ENCODE assay signal across 8 cellular contexts in genomic region chr19:17555480-17555928, GRCh38. TPM values are rescaled to one million over a fixed set of nuclear protein-coding genes. Genes with fewer than 3 reads are reported as not detected.
DNase-seq lines count a peak whose midpoint lies in the region; ATAC-seq and TF ChIP-seq lines count a peak whose summit lies in the region.

Gene COLGALT1, plus strand, starts transcription at chr19:17555649. Its CDS starts 65 bp downstream, at chr19:17555714.

- H2AFZ ChIP-seq in OCI-LY1 (ENCODE audit: low read length), result no peak within 1 kb of the TSS

- H3K9ac ChIP-seq in OCI-LY1 (ENCODE audit: low read length), result peak within 1 kb of the TSS; percentile 91

- H4K20me1 ChIP-seq in OCI-LY1 (ENCODE audit: insufficient read depth, low read length), result no peaks in the 10 kb centered on the region

- H3K36me3 ChIP-seq in OCI-LY1 (ENCODE audit: insufficient read depth, low read length) (peaks cover 24% of the 10 kb centered on the region; the same call in 1 of the 2 replicates), mesodermal cell (ENCODE audit: control insufficient read depth, insufficient read depth, low read length) (peaks cover 25% of the 10 kb centered on the region)

- H3K27me3 ChIP-seq in OCI-LY1 (ENCODE audit: insufficient read depth, low read length), result no peaks in the 10 kb centered on the region

- H3K4me1 ChIP-seq in OCI-LY1 (ENCODE audit: insufficient read depth, low read length, severe bottlenecking) (peaks cover 14% of the 10 kb centered on the region), mesodermal cell (ENCODE audit: control insufficient read depth, insufficient read depth, low read length, poor library complexity, severe bottlenecking) (peaks cover 7% of the 10 kb centered on the region)

- in situ Hi-C loops in endometrial microvascular endothelial cells (cut with HindIII; ENCODE audit: inconsistent ontology term, low pct_unique_long_range_greater_than_20kb, low sequenced_read_pairs), result no loop called here

- H3K79me2 ChIP-seq in OCI-LY1 (ENCODE audit: insufficient read depth, low read length), result no peaks in the 10 kb centered on the region

- peak within 1 kb of the TSS; percentile 93 for H3K4me3 ChIP-seq in OCI-LY1 (ENCODE audit: low read depth, low read length, poor library complexity, severe bottlenecking)
- H3K4me3 ChIP-seq in mesodermal cell (ENCODE audit: extremely low read depth, insufficient read depth, low read length, poor library complexity, severe bottlenecking), result peak within 1 kb of the TSS; percentile 72

- H3F3A ChIP-seq in OCI-LY1 (ENCODE audit: insufficient read depth, low read length), result no peaks in the 10 kb centered on the region

- peak; percentile 99 for DNase-seq in COLO668 (lab: John Stamatoyannopoulos, UW; ENCODE audit: unreplicated experiment)
- peak; percentile 92 for DNase-seq in HuH-7 (ENCODE audit: low spot score)
- DNase-seq in activated CD8-positive, alpha-beta memory T cell treated with anti-CD3 and anti-CD28 coated beads, Interleukin-2, amount 50 U/mL, for 24 hours (ENCODE audit: extremely low read depth), result peak; percentile 97
- DNase-seq in stimulated activated CD8-positive, alpha-beta memory T cell treated with anti-CD3 and anti-CD28 coated beads, Interleukin-15, amount 100 ng/mL, for 24 hours (ENCODE audit: low read depth), result peak; percentile 94

- H3K9me2 ChIP-seq in OCI-LY1 (ENCODE audit: low read depth, low read length), result no peaks in the 10 kb centered on the region

- 0 to 1% methylated on average over 62 to 64 of the region's 64 CpGs for WGBS in mesodermal cell (ENCODE audit: insufficient coverage in 2 of 2), 2 experiments

- peak within 1 kb of the TSS; percentile 79 for H3K4me2 ChIP-seq in OCI-LY1 (ENCODE audit: low read length)

- H3K27ac ChIP-seq in OCI-LY1 (ENCODE audit: low read depth, low read length, poor library complexity, severe bottlenecking), result peak within 1 kb of the TSS; percentile 17
- H3K27ac ChIP-seq in mesodermal cell (ENCODE audit: low read depth, low read length, severe bottlenecking), result no peak within 1 kb of the TSS

- no peak for TF ChIP-seq CTCF in OCI-LY1 (IDR thresholded peaks at IDR 0.05; ENCODE audit: low read length)

- no peaks in the 10 kb centered on the region for H3K9me3 ChIP-seq in OCI-LY1 (ENCODE audit: low read length)
- no peaks in the 10 kb centered on the region for H3K9me3 ChIP-seq in mesodermal cell (ENCODE audit: control insufficient read depth, low read length)

- ATAC-seq in GM21423 (IDR thresholded peaks at IDR 0.05; ENCODE audit: unreplicated experiment), result peak; percentile 93

RNA-seq across cellular contexts. Expression of gene COLGALT1, which starts in this region (rescaled TPM):
- total RNA-seq in endometrial microvascular endothelial cells (ENCODE audit: inconsistent ontology term), result 79.4 TPM
- polyA plus RNA-seq in mesodermal cell (2013, experiment 1 of 2), result 109 TPM
- 89.5 TPM for polyA plus RNA-seq in mesodermal cell (2013, experiment 2 of 2)
